In the genomic region with DNA sequence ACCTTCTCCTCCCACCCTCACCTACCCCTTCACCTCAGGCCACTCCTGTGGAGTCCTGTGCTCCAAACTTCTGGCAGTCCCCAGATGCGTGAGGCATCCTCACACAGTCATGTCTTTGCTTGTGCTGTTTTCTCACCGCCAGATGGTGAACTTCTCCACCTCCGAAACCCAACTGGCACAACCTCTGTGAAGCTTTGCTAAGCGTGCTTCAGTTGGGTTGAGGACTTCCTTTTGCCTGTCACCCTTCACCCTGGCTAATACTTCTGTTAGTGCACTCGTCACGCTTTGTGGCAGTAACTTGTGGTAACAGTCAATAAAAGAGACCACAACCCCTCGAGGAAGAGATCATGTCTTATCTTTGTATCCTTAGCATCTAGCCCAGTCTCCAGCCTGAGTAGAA, we compare ENCODE assay signal across 9 cellular contexts. TPM values are rescaled to one million over a fixed set of nuclear protein-coding genes. Genes with fewer than 3 reads are reported as not detected.
DNase-seq lines count a peak whose midpoint lies in the region; ATAC-seq and TF ChIP-seq lines count a peak whose summit lies in the region.
"Had no signal": no experiment of that assay in that cellular context is flagged by ENCODE, and none has a peak within 500 bp of the region (broad histone marks: within the 10 kb centered on the region; RNA-seq: fewer than 3 reads in every experiment).

No MANE protein-coding gene starts in this region.

- no peaks in the 10 kb centered on the region for H3K9me3 Mint-ChIP-seq in activated naive CD4-positive, alpha-beta T cell treated with anti-CD3 and anti-CD28 coated beads, Interleukin-2, amount 50 U/mL, for 72 hours
- H3K9me3 Mint-ChIP-seq: brain had no signal

- TF ChIP-seq POLR2A in body of pancreas (IDR thresholded peaks at IDR 0.05): no peak

- DNase-seq in GM12864 (ENCODE audit: low read depth) (peak; percentile 76), substantia nigra (lab: John Stamatoyannopoulos, UW) (no peak), SK-N-DZ (ENCODE audit: low spot score) (no peak), body of pancreas (no peak), NCI-H748 (lab: John Stamatoyannopoulos, UW; ENCODE audit: unreplicated experiment) (no peak)
- DNase-seq in activated naive CD4-positive, alpha-beta T cell treated with anti-CD3 and anti-CD28 coated beads, Interleukin-2, amount 50 U/mL, for 72 hours (ENCODE audit: low spot score in 2 of 2): peak in 1 of 2 donors; percentile 15

- ATAC-seq in HG02763 (IDR thresholded peaks at IDR 0.05; ENCODE audit: unreplicated experiment): peak; percentile 42
- ATAC-seq in activated naive CD4-positive, alpha-beta T cell treated with anti-CD3 and anti-CD28 coated beads, Interleukin-2, amount 50 U/mL, for 72 hours: peak; percentile 81 to 82
- ATAC-seq in body of pancreas: no peak

- peaks cover 6% of the 10 kb centered on the region for H3K36me3 ChIP-seq in OCI-LY3 (replicated peaks; ENCODE audit: low read depth, low read length)
- no peaks in the 10 kb centered on the region for H3K36me3 ChIP-seq in body of pancreas (replicated peaks in 1 of 2; ENCODE audit: insufficient read depth in 1 of 2, low read depth in 2 of 2)

- no peak overlapping the region for H2AFZ ChIP-seq in OCI-LY3 (ENCODE audit: low read depth, low read length)

- peak overlapping the region; percentile 26; the same call in 1 of the 2 replicates for H3K27ac ChIP-seq in OCI-LY3 (ENCODE audit: low read length)
- no peak overlapping the region for H3K27ac ChIP-seq in substantia nigra (ENCODE audit: low read depth, low read length, poor library complexity, severe bottlenecking)
- no peak overlapping the region for H3K27ac ChIP-seq in body of pancreas

- H3K27me3 ChIP-seq in OCI-LY3 (ENCODE audit: low read depth, low read length) (no peaks in the 10 kb centered on the region), body of pancreas (no peaks in the 10 kb centered on the region)

- peaks cover 14% of the 10 kb centered on the region; the same call in 1 of the 2 replicates for H3K9me3 ChIP-seq in OCI-LY3 (ENCODE audit: insufficient read depth, low read length)
- no peaks in the 10 kb centered on the region for H3K9me3 ChIP-seq in body of pancreas

- H3K4me3 ChIP-seq in GM12864 (ENCODE audit: low read depth, low read length) (no peak overlapping the region), OCI-LY3 (ENCODE audit: low read length) (peak overlapping the region; percentile 45), body of pancreas (no peak overlapping the region)

- 79 to 94% methylated on average over 7 of the region's 7 CpGs for WGBS in body of pancreas, 2 donors

- H3K4me1 ChIP-seq in OCI-LY3 (ENCODE audit: low read length): peaks cover 38% of the 10 kb centered on the region
- H3K4me1 ChIP-seq in body of pancreas: peaks cover 13% of the 10 kb centered on the region

- no peaks in the 10 kb centered on the region for H3K79me2 ChIP-seq in OCI-LY3 (ENCODE audit: low read length)

- intact Hi-C loops in body of pancreas (cut with DNase I): no loop called here

- TF ChIP-seq CTCF in GM12864 (IDR thresholded peaks at IDR 0.05; ENCODE audit: low read depth, low read length, missing control alignments) (peak; percentile 72), OCI-LY3 (IDR thresholded peaks at IDR 0.05; ENCODE audit: low read depth, low read length) (peak; percentile 83), body of pancreas (IDR thresholded peaks at IDR 0.05) (no peak)

- peak overlapping the region; percentile 70 for H3K4me2 ChIP-seq in OCI-LY3 (ENCODE audit: low read length)

- peak overlapping the region; percentile 23; the same call in 1 of the 2 replicates for H3K9ac ChIP-seq in OCI-LY3 (ENCODE audit: low read length)

- H3K27ac Mint-ChIP-seq in activated naive CD4-positive, alpha-beta T cell treated with anti-CD3 and anti-CD28 coated beads, Interleukin-2, amount 50 U/mL, for 72 hours: no peak overlapping the region

- no peaks in the 10 kb centered on the region for H3K36me3 Mint-ChIP-seq in activated naive CD4-positive, alpha-beta T cell treated with anti-CD3 and anti-CD28 coated beads, Interleukin-2, amount 50 U/mL, for 72 hours

- no peaks in the 10 kb centered on the region for H4K20me1 ChIP-seq in OCI-LY3 (ENCODE audit: insufficient read depth, low read length)

RNA-seq across cellular contexts. Expression of a gene that starts 42.0 kb away (rescaled TPM):
- under 1 TPM in 1 of 2 donors, not detected in 1; 0.16 TPM for total RNA-seq in activated naive CD4-positive, alpha-beta T cell treated with anti-CD3 and anti-CD28 coated beads, Interleukin-2, amount 50 U/mL, for 72 hours
- 0.16 and 0.45 TPM in 2 replicates for polyA plus RNA-seq in SK-N-DZ (2014; cell fraction: cytosol; rRNA removed)
- polyA plus RNA-seq in SK-N-DZ (2014; cell fraction: nucleus; rRNA removed): 0.12 and 0.49 TPM in 2 replicates
- total RNA-seq in body of pancreas: under 1 TPM; under 0.01 to 0.78 TPM

RNA-seq across cellular contexts. Expression of a gene that starts 56.5 kb away (rescaled TPM):
- not detected for total RNA-seq in activated naive CD4-positive, alpha-beta T cell treated with anti-CD3 and anti-CD28 coated beads, Interleukin-2, amount 50 U/mL, for 72 hours
- not detected in 2 replicates for polyA plus RNA-seq in SK-N-DZ (2014; cell fraction: cytosol; rRNA removed)
- not detected in 2 replicates for polyA plus RNA-seq in SK-N-DZ (2014; cell fraction: nucleus; rRNA removed)
- not detected for total RNA-seq in body of pancreas

Comparison
In these comparisons a context has a peak if more than half of its experiments do, and no peak if none do; other contexts are left out.
1. CTCF ChIP-seq: peak in GM12864 (single experiment) and OCI-LY3 (single experiment); none in body of pancreas (0 of 7).